13 cellular contexts compared by ENCODE assay signal in the genomic region with DNA sequence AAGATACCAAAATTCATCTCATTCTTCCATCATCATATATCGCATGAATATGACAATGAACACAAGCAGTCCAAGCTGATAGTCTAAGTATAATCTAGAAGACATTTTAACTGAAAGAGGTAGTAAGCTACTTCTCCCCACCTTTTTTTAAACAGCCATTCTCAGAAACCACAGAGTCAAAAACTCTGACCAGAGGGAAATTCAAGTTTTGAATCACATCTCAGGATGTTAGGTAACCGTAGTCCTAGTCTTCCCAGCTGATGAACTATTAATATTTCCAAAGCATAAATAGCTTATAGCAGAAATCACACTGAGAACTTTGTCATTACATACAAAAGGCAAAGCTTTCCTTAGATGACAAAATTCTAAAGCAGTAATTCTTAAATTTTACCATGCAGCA.
"Had no signal": no experiment of that assay in that cellular context is flagged by ENCODE, and none has a peak within 500 bp of the region (broad histone marks: within the 10 kb centered on the region; RNA-seq: fewer than 3 reads in every experiment).

No MANE protein-coding gene starts in this region.

- H3K4me3 Mint-ChIP-seq: stimulated activated naive CD8-positive, alpha-beta T cell treated with anti-CD3 and anti-CD28 coated beads, Interleukin-15, Interleukin-2, amounts not matched to agents 100 ng/mL and 50 ng/mL, for 24 hours had no signal

- H3K9me3 Mint-ChIP-seq: stimulated activated naive CD8-positive, alpha-beta T cell treated with anti-CD3 and anti-CD28 coated beads, Interleukin-15, Interleukin-2, amounts not matched to agents 100 ng/mL and 50 ng/mL, for 24 hours had no signal

- H3K9me3 ChIP-seq: colonic mucosa, gastroesophageal sphincter, mucosa of descending colon, testis, upper lobe of right lung had no signal

- H3K4me3 ChIP-seq: colonic mucosa, gastroesophageal sphincter, mucosa of descending colon, testis, upper lobe of right lung had no signal

- H3K36me3 ChIP-seq: colonic mucosa, upper lobe of right lung had no signal

- H3K27ac Mint-ChIP-seq: naive thymus-derived CD8-positive, alpha-beta T cell; stimulated activated naive CD8-positive, alpha-beta T cell treated with anti-CD3 and anti-CD28 coated beads, Interleukin-15, Interleukin-2, amounts not matched to agents 100 ng/mL and 50 ng/mL, for 24 hours had no signal

- H3K27me3 ChIP-seq: colonic mucosa, gastroesophageal sphincter, testis, upper lobe of right lung had no signal

- ATAC-seq: activated CD4-positive, CD25-positive, alpha-beta regulatory T cell treated with anti-CD3 and anti-CD28 coated beads, Interleukin-2, amount 50 U/mL, for 24 hours; left lobe of liver; mucosa of descending colon; naive thymus-derived CD8-positive, alpha-beta T cell; upper lobe of right lung had no signal

- H3K27me3 Mint-ChIP-seq: naive thymus-derived CD8-positive, alpha-beta T cell; stimulated activated naive CD8-positive, alpha-beta T cell treated with anti-CD3 and anti-CD28 coated beads, Interleukin-15, Interleukin-2, amounts not matched to agents 100 ng/mL and 50 ng/mL, for 24 hours had no signal

- DNase-seq: activated CD4-positive, alpha-beta T cell treated with anti-CD3 and anti-CD28 coated beads, Interleukin-2, amount 50 U/mL, for 48 hours; activated naive CD4-positive, alpha-beta T cell; colonic mucosa; islet precursor cell; mucosa of descending colon; naive thymus-derived CD8-positive, alpha-beta T cell; stimulated activated CD4-positive, alpha-beta T cell treated with anti-CD3 and anti-CD28 coated beads, Interleukin-12 subunit alpha, Interleukin-12 subunit beta, amount 100 ng/mL, for 4 hours; testis; upper lobe of right lung had no signal
